Comparison of ENCODE assay signal across 26 cellular contexts in the genomic region with DNA sequence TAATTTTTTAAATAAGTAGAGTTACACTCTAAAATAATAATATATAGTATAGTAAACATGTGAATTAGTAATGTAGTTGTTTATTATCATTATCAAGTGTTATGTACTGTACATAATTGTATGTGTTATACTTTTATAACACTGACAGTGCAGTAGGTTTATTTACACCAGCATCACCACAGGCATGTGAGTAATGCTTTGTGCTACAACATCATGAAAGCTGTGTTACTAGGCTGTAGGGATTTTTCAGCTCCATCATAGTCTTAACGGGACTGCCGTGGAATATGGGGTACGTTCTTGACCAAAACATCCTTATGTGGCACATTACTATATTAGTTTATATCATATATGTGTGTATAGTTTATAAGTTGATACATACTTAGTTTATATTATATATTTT. TPM values are rescaled to one million over a fixed set of nuclear protein-coding genes. Genes with fewer than 3 reads are reported as not detected.
DNase-seq lines count a peak whose midpoint lies in the region; ATAC-seq, FAIRE-seq and TF ChIP-seq lines count a peak whose summit lies in the region.
"Had no signal": no experiment of that assay in that cellular context is flagged by ENCODE, and none has a peak within 500 bp of the region (broad histone marks: within the 10 kb centered on the region; RNA-seq: fewer than 3 reads in every experiment).

No MANE protein-coding gene starts in this region.

- H3K9ac ChIP-seq in trophoblast cell (ENCODE audit: low read length) = no peak overlapping the region
- H3K9ac ChIP-seq: BLaER1 treated with 17β-estradiol and CSF1 and Interleukin-3, amounts not matched to agents 10 nM and 100 nM had no signal

- intact Hi-C loops in Caco-2 (cut with micrococcal nuclease; ENCODE audit: unreplicated experiment) (no loop called here), pancreas (cut with DNase I) (no loop called here)

- H3K18ac ChIP-seq in trophoblast cell (ENCODE audit: low read length) = no peak overlapping the region

- FAIRE-seq in G401.6 (lab: Jason Lieb, UNC) = peak; percentile 21
- no peak for FAIRE-seq in pancreas (lab: Jason Lieb, UNC)
- FAIRE-seq: A549, GM12891, GM18507 had no signal

- H2BK120ac ChIP-seq in trophoblast cell (ENCODE audit: insufficient read depth, low read length, poor library complexity) = no peak overlapping the region

- H2BK5ac ChIP-seq in trophoblast cell (ENCODE audit: low read depth, low read length, poor library complexity) = no peak overlapping the region

- TF ChIP-seq CTCF in Caco-2 (IDR thresholded peaks at IDR 0.05; ENCODE audit: insufficient read depth in 1 of 2, low read depth in 1 of 2, low read length in 1 of 2, severe bottlenecking in 1 of 2, unreplicated experiment in 1 of 2) (no peak), pancreas (IDR thresholded peaks at IDR 0.05) (no peak)

- DNase-seq in amniotic epithelial cell (ENCODE audit: low read depth) = peak; percentile 17
- DNase-seq in iris pigment epithelial cell (ENCODE audit: low read depth) = peak; percentile 45
- peak; percentile 35 to 49 for DNase-seq in trophoblast cell
- DNase-seq in Caco-2 = no peak
- no peak for DNase-seq in DMS153 treated with DMSO at 0.1 percent for 48 hours (lab: John Stamatoyannopoulos, UW; ENCODE audit: unreplicated experiment)
- no peak for DNase-seq in activated naive CD4-positive, alpha-beta T cell (lab: John Stamatoyannopoulos, UW)
- no peak for DNase-seq in pancreas
- DNase-seq: 8988T; ACHN; AML-193; BE2C; Calu3; CD4-positive, alpha-beta T cell; CD8-positive, alpha-beta memory T cell; DND-41; GF-D8; H9 had no signal

- no TSS peak for BruUV-seq in Caco-2 (replicated peaks; lab: Mats Ljungman, UMichigan)

- H2AK5ac ChIP-seq in trophoblast cell (ENCODE audit: low read length) = no peak overlapping the region

- no peak overlapping the region for H4K8ac ChIP-seq in trophoblast cell (ENCODE audit: low read depth, low read length)

- POLR2A ChIA-PET in Caco-2 (lab: Charles Lee) = no interaction called here

- H4K12ac ChIP-seq in trophoblast cell (ENCODE audit: low read depth, low read length) = no peak overlapping the region

- H4K91ac ChIP-seq in trophoblast cell (ENCODE audit: low read depth, low read length) = no peak overlapping the region

- H2AFZ ChIP-seq in trophoblast cell (ENCODE audit: insufficient read depth, low read length, poor library complexity) = no peak overlapping the region
- H2AFZ ChIP-seq: GM23338 had no signal

- no peak for ATAC-seq in pancreas
- ATAC-seq: A549, GM23338, HCT116 had no signal

- CTCF ChIA-PET in Caco-2 (lab: Charles Lee) = interaction anchor here (0.7 kb wide), 1 partner anchor 30 kb away, joined by 4 read pairs; no protein-coding TSS in a partner anchor

- H3K4me1 ChIP-seq in trophoblast cell (ENCODE audit: control insufficient read depth in 1 of 2, insufficient read depth in 2 of 2, low read length in 2 of 2) (peaks cover 0 to 2% of the 10 kb centered on the region in 2 experiments), Caco-2 (no peaks in the 10 kb centered on the region; the same call in 1 of the 2 replicates), pancreas (no peaks in the 10 kb centered on the region)
- H3K4me1 ChIP-seq: BE2C had no signal

- H3K36me3 Mint-ChIP-seq in Caco-2 (ENCODE audit: insufficient read depth, unreplicated experiment) = no peaks in the 10 kb centered on the region

- H3K4me1 Mint-ChIP-seq in Caco-2 (ENCODE audit: low read depth, unreplicated experiment) = peaks cover 14% of the 10 kb centered on the region

- H3K9me3 Mint-ChIP-seq in Caco-2 (ENCODE audit: unreplicated experiment) = no peaks in the 10 kb centered on the region
- H3K9me3 Mint-ChIP-seq: CD14-positive monocyte; CD4-positive, alpha-beta T cell; CD8-positive, alpha-beta memory T cell; GM23338; H9 had no signal

- H3K27ac ChIP-seq in trophoblast cell (ENCODE audit: low read depth, low read length) = no peak overlapping the region
- no peak overlapping the region for H3K27ac ChIP-seq in pancreas
- H3K27ac ChIP-seq: A549 had no signal

- H3K79me2 ChIP-seq in trophoblast cell (ENCODE audit: control insufficient read depth, insufficient read depth, low read length, poor library complexity) = no peaks in the 10 kb centered on the region

- no peak overlapping the region for H3K4ac ChIP-seq in trophoblast cell (ENCODE audit: low read depth, low read length)

- no peak overlapping the region for H3K4me3 Mint-ChIP-seq in Caco-2 (ENCODE audit: unreplicated experiment)
- H3K4me3 Mint-ChIP-seq: CD14-positive monocyte; CD4-positive, alpha-beta T cell; CD8-positive, alpha-beta memory T cell; GM23338; H9 had no signal

- H3K79me1 ChIP-seq in trophoblast cell (ENCODE audit: low read length) = no peaks in the 10 kb centered on the region

- no peak overlapping the region for H3K4me2 ChIP-seq in trophoblast cell (ENCODE audit: low read length)
- H3K4me2 ChIP-seq: A549, GM23338 had no signal

- H3K27me3 ChIP-seq in trophoblast cell (ENCODE audit: insufficient read depth, low read length) (no peaks in the 10 kb centered on the region), Caco-2 (replicated peaks; ENCODE audit: control insufficient read depth, insufficient read depth, low read length) (no peaks in the 10 kb centered on the region), pancreas (no peaks in the 10 kb centered on the region)
- H3K27me3 ChIP-seq: BE2C; BLaER1 treated with 17β-estradiol and CSF1 and Interleukin-3, amounts not matched to agents 10 nM and 100 nM had no signal

- no peaks in the 10 kb centered on the region for H3K27me3 Mint-ChIP-seq in Caco-2 (ENCODE audit: insufficient read depth, unreplicated experiment)
- H3K27me3 Mint-ChIP-seq: CD4-positive, alpha-beta T cell; CD8-positive, alpha-beta memory T cell had no signal

- H3K14ac ChIP-seq in trophoblast cell (ENCODE audit: low read length) = no peak overlapping the region

- WGBS in trophoblast cell (ENCODE audit: extremely low coverage, insufficient coverage, insufficient read length) = no CpG with 5 or more reads among the region's 3 CpGs
- WGBS in pancreas, 2 donors = 97% methylated on average over 3 of the region's 3 CpGs

- H3K4me3 ChIP-seq in trophoblast cell (ENCODE audit: low read depth, low read length) (no peak overlapping the region), Caco-2 (ENCODE audit: low read depth, low read length) (no peak overlapping the region), pancreas (no peak overlapping the region)
- H3K4me3 ChIP-seq: A549; BLaER1 treated with 17β-estradiol and CSF1 and Interleukin-3, amounts not matched to agents 10 nM and 100 nM; GM23338 had no signal

- H3K9me3 ChIP-seq in trophoblast cell (ENCODE audit: insufficient read depth, low read depth, low read length) (no peaks in the 10 kb centered on the region), Caco-2 (no peaks in the 10 kb centered on the region), pancreas (no peaks in the 10 kb centered on the region)
- H3K9me3 ChIP-seq: A549; BE2C; BLaER1 treated with 17β-estradiol and CSF1 and Interleukin-3, amounts not matched to agents 10 nM and 100 nM had no signal

- no peak overlapping the region for H2BK12ac ChIP-seq in trophoblast cell (ENCODE audit: low read length)

- H3K36me3 ChIP-seq in trophoblast cell (ENCODE audit: control insufficient read depth in 1 of 2, insufficient read depth in 2 of 2, low read length in 2 of 2) (peaks cover 0 to 2% of the 10 kb centered on the region in 2 experiments), Caco-2 (ENCODE audit: control insufficient read depth, insufficient read depth, low read length) (no peaks in the 10 kb centered on the region), pancreas (no peaks in the 10 kb centered on the region)
- H3K36me3 ChIP-seq: BE2C had no signal

- no peak overlapping the region for H3K23ac ChIP-seq in trophoblast cell (ENCODE audit: low read length)

- H3K27ac Mint-ChIP-seq in Caco-2 (ENCODE audit: unreplicated experiment) = no peak overlapping the region
- H3K27ac Mint-ChIP-seq: CD4-positive, alpha-beta T cell; CD8-positive, alpha-beta memory T cell; GM23338 had no signal

RNA-seq across cellular contexts. Expression of gene FNTB, which starts 8.6 kb away (rescaled TPM):
- 11.9 and 12.1 TPM in 2 replicates for polyA plus RNA-seq in trophoblast cell (2013)
- total RNA-seq in Caco-2 (2022) (20.6 and 21.2 TPM in 2 replicates), pancreas (1 to 10 TPM; 4.9 to 9.5 (median 6.7) TPM)
- polyA plus RNA-seq in pancreas = 1 to 10 TPM; 4.6 to 7.7 TPM

RNA-seq across cellular contexts. Expression of gene RAB15, which starts 23.2 kb away (rescaled TPM):
- polyA plus RNA-seq in trophoblast cell (2013) = 21.0 and 21.9 TPM in 2 replicates
- total RNA-seq in Caco-2 (2022) = 69.5 and 92.5 TPM in 2 replicates
- total RNA-seq in pancreas = 10 to 100 TPM in 2 of 6 donors, 1 to 10 TPM in 4; 4.6 to 18.8 (median 6.4) TPM
- 10 to 100 TPM in 1 of 2 donors, 1 to 10 TPM in 1; 7.5 to 12.2 TPM for polyA plus RNA-seq in pancreas

RNA-seq across cellular contexts. Expression of gene GPX2, which starts 52.7 kb away (rescaled TPM):
- polyA plus RNA-seq in trophoblast cell (2013) = 0.05 TPM in 1 of 2 replicates, not detected in the other
- total RNA-seq in Caco-2 (2022) (39.3 and 48.1 TPM in 2 replicates), pancreas (10 to 100 TPM in 2 of 6 donors, 1 to 10 TPM in 4; 2.6 to 41.9 (median 6.8) TPM)
- polyA plus RNA-seq in pancreas = 10 to 100 TPM; 14.3 to 19.3 TPM
- total RNA-seq: CD4-positive, alpha-beta T cell; CD8-positive, alpha-beta memory T cell; H4 had no signal
- polyA plus RNA-seq: CD14-positive monocyte; CD8-positive, alpha-beta memory T cell had no signal

Comparison
In these comparisons a context has a peak if more than half of its experiments do, and no peak if none do; other contexts are left out.
1. DNase-seq: peak in amniotic epithelial cell (single experiment), iris pigment epithelial cell (single experiment) and trophoblast cell (2 of 2); none in Caco-2 (0 of 2), DMS153 treated with DMSO at 0.1 percent for 48 hours (single experiment), activated naive CD4-positive, alpha-beta T cell (0 of 4) and pancreas (0 of 6).